Comparison of ENCODE assay signal across 8 cellular contexts in genomic region chr2:177393381-177393780, GRCh38. TPM values are rescaled to one million over a fixed set of nuclear protein-coding genes. Genes with fewer than 3 reads are reported as not detected.
DNase-seq lines count a peak whose midpoint lies in the region; ATAC-seq and TF ChIP-seq lines count a peak whose summit lies in the region.

No MANE protein-coding gene starts in this region.

- intact Hi-C loops in mammary epithelial cell (cut with micrococcal nuclease) (no loop called here), aorta (cut with DNase I) (loop anchor here in 1 of 2 donors (5.0 kb wide), 1 partner anchor 226 kb away; no protein-coding TSS in a partner anchor)

- in situ Hi-C loops in mammary epithelial cell (cut with MboI; ENCODE audit: low sequenced_read_pairs in 2 of 2) = loop anchor here in 1 of 2 donors (10.0 kb wide), 1 partner anchor 49 kb away; no protein-coding TSS in a partner anchor

- dilution Hi-C loops in mammary epithelial cell (cut with HindIII; ENCODE audit: low sequenced_read_pairs) = no loop called here

- H3K9me3 ChIP-seq in mammary epithelial cell (replicated peaks; ENCODE audit: insufficient read depth, low read length) (no peaks in the 10 kb centered on the region), mesodermal cell (ENCODE audit: control insufficient read depth, low read length) (no peaks in the 10 kb centered on the region), aorta (ENCODE audit: control insufficient read depth, low read length) (no peaks in the 10 kb centered on the region)

- no peaks in the 10 kb centered on the region for H4K20me1 ChIP-seq in mammary epithelial cell (ENCODE audit: insufficient read depth, low read length)

- TF ChIP-seq CTCF in mammary epithelial cell (conservative IDR thresholded peaks at IDR 0.05 in 1 of 2, IDR thresholded peaks at IDR 0.05 in 1 of 2; ENCODE audit: extremely low read depth in 1 of 2, insufficient read depth in 1 of 2, low read depth in 1 of 2, low read length in 2 of 2) = no peak

- peak overlapping the region; percentile 66 to 73 (median 70) for H3K4me3 ChIP-seq in mammary epithelial cell (replicated peaks in 1 of 3; ENCODE audit: insufficient read depth in 1 of 3, low read depth in 2 of 3, low read length in 3 of 3)
- peak overlapping the region; percentile 93 for H3K4me3 ChIP-seq in mesodermal cell (ENCODE audit: extremely low read depth, insufficient read depth, low read length, poor library complexity, severe bottlenecking)
- H3K4me3 ChIP-seq in aorta (ENCODE audit: low read length in 2 of 2) = peak overlapping the region; percentile 56 to 81

- H3K79me2 ChIP-seq in mammary epithelial cell (ENCODE audit: insufficient read depth, low read length) = peaks cover 58% of the 10 kb centered on the region

- peak; percentile 32 for DNase-seq in ELR (ENCODE audit: low read depth)
- peak; percentile 30 for DNase-seq in NAMALWA (ENCODE audit: low spot score)
- DNase-seq in mammary epithelial cell = peak; percentile 16
- DNase-seq in aorta = no peak
- no peak for DNase-seq in cerebellar nuclear complex (lab: John Stamatoyannopoulos, UW)

- H3K27ac ChIP-seq in mammary epithelial cell (ENCODE audit: insufficient read depth, low read depth, low read length) (peak overlapping the region; percentile 25), mesodermal cell (ENCODE audit: low read depth, low read length, severe bottlenecking) (no peak overlapping the region), aorta (ENCODE audit: low read depth in 1 of 2, low read length in 2 of 2) (no peak overlapping the region)

- 20% methylated on average over 6 of the region's 6 CpGs for WGBS in mammary epithelial cell (ENCODE audit: low coverage, missing lambda C conversion rate)
- 16 to 23% methylated on average over 6 of the region's 6 CpGs for WGBS in mesodermal cell (ENCODE audit: insufficient coverage in 2 of 2), 2 experiments
- WGBS in aorta, 2 donors = 6 to 10% methylated on average over 6 of the region's 6 CpGs

- H3K36me3 ChIP-seq in mammary epithelial cell (ENCODE audit: insufficient read depth, low read length) (no peaks in the 10 kb centered on the region), mesodermal cell (ENCODE audit: control insufficient read depth, insufficient read depth, low read length) (no peaks in the 10 kb centered on the region), aorta (ENCODE audit: control insufficient read depth in 1 of 2, insufficient read depth in 2 of 2, low read length in 1 of 2) (no peaks in the 10 kb centered on the region)

- peak overlapping the region; percentile 71 for H3K9ac ChIP-seq in mammary epithelial cell (ENCODE audit: insufficient read depth, low read length)

- TSS peak; percentile 17 for BruUV-seq in mammary epithelial cell (replicated peaks; lab: Mats Ljungman, UMichigan)

- peak overlapping the region; percentile 97 for H2AFZ ChIP-seq in mammary epithelial cell (ENCODE audit: low read depth, low read length)

- H3K4me2 ChIP-seq in mammary epithelial cell (ENCODE audit: insufficient read depth, low read depth, low read length) = peak overlapping the region; percentile 94

- H3K4me1 ChIP-seq in mammary epithelial cell (ENCODE audit: insufficient read depth, low read length) (peaks cover 38% of the 10 kb centered on the region), mesodermal cell (ENCODE audit: control insufficient read depth, insufficient read depth, low read length, poor library complexity, severe bottlenecking) (peaks cover 19% of the 10 kb centered on the region), aorta (ENCODE audit: control insufficient read depth in 1 of 2, insufficient read depth in 2 of 2, low read length in 2 of 2) (peaks cover 0 to 3% of the 10 kb centered on the region in 2 donors)

- CTCF ChIA-PET in mammary epithelial cell (lab: Charles Lee; ENCODE audit: low non-redundant PET) = interaction anchor here (0.7 kb wide), 1 partner anchor 112 kb away, joined by 10 read pairs; no protein-coding TSS in a partner anchor

- H3K27me3 ChIP-seq in mammary epithelial cell (ENCODE audit: insufficient read depth, low read length) (no peaks in the 10 kb centered on the region), aorta (ENCODE audit: control insufficient read depth in 1 of 2, insufficient read depth in 2 of 2, low read length in 1 of 2) (no peaks in the 10 kb centered on the region)

- no peak for ATAC-seq in aorta (ENCODE audit: low FRiP score)
- ATAC-seq in GM18868 (IDR thresholded peaks at IDR 0.05; ENCODE audit: unreplicated experiment) = no peak
- ATAC-seq in HG02678 (IDR thresholded peaks at IDR 0.05; ENCODE audit: unreplicated experiment) = no peak

RNA-seq across cellular contexts. Expression of gene AGPS, which starts 0.8 kb away (rescaled TPM):
- 10 to 100 TPM; 42.8 to 52.4 TPM for total RNA-seq in mammary epithelial cell
- polyA plus RNA-seq in mammary epithelial cell = 11.8 TPM
- 7.0 TPM for polyA minus RNA-seq in mammary epithelial cell
- 27.7 TPM for polyA plus RNA-seq in mesodermal cell (2013, experiment 1 of 2)
- 24.0 TPM for polyA plus RNA-seq in mesodermal cell (2013, experiment 2 of 2)
- 10 to 100 TPM; 25.1 to 35.8 TPM for total RNA-seq in aorta
- 1 to 10 TPM; 5.3 to 6.9 TPM for polyA plus RNA-seq in aorta

Comparison
In these comparisons a context has a peak if more than half of its experiments do, and no peak if none do; other contexts are left out.
1. DNase-seq: peak in ELR (single experiment), NAMALWA (single experiment) and mammary epithelial cell (single experiment); none in aorta (0 of 2) and cerebellar nuclear complex (0 of 2).
2. Peak in every context shown above with its lines, with median percentiles within 50 percentile points of each other: H3K4me3 ChIP-seq.